ENCODE assay signal across 14 cellular contexts in the genomic region with DNA sequence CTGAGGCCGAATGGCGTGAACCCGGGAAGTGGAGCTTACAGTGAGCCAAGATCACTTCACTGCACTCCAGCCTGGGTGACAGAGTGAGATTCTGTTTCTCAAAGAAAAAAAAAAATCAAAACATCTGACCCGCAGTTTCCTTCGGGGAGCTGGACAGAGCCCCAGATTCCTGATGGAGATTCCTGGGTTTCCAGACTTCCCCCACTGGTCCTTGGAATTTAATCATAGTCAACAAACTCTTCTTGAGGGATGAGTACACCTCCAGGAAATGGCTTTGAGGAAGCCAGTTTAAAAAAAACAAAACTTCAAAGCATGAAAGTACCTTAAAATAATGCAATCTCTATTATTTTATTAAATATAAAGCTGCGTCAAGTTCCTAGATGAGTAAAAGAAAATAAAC. TPM values are rescaled to one million over a fixed set of nuclear protein-coding genes. Genes with fewer than 3 reads are reported as not detected.
DNase-seq lines count a peak whose midpoint lies in the region; ATAC-seq, FAIRE-seq and TF ChIP-seq lines count a peak whose summit lies in the region.
"Had no signal": no experiment of that assay in that cellular context is flagged by ENCODE, and none has a peak within 500 bp of the region (broad histone marks: within the 10 kb centered on the region; RNA-seq: fewer than 3 reads in every experiment).

No MANE protein-coding gene starts in this region.

- CTCF ChIA-PET in Panc1 (lab: Charles Lee): interaction anchor here (0.6 to 0.7 kb wide), 2 partner anchors 84 to 159 kb away, joined by 3 read pairs; no protein-coding TSS in a partner anchor
- CTCF ChIA-PET in HepG2 (lab: Yijun Ruan, JAX; ENCODE audit: low intra/inter-chr PET ratio, low total read pairs): no interaction called here

- H3K4me2 ChIP-seq in neural progenitor cell: peak overlapping the region; percentile 92
- no peak overlapping the region for H3K4me2 ChIP-seq in HepG2 (ENCODE audit: low read depth, low read length)

- no peak for TF ChIP-seq RAD21 in HepG2 (CRISPR knock-in tag; IDR thresholded peaks at IDR 0.05)

- peaks cover 26% of the 10 kb centered on the region for H3F3A ChIP-seq in neural progenitor cell (ENCODE audit: low read depth)

- ATAC-seq in Panc1 (no peak), HepG2 (no peak)

- no peak for DNase-seq in T-helper 2 cell treated with Interferon-gamma antibody and Interleukin-4, amounts not matched to agents 5 μg/mL and 100 μg/mL, for 36 hours (ENCODE audit: low spot score)
- DNase-seq in T-helper 2 cell (no peak), Panc1 (ENCODE audit: low read depth, low spot score) (no peak), choroid plexus epithelial cell (ENCODE audit: low read depth) (peak; percentile 41), neural progenitor cell (ENCODE audit: low spot score) (no peak), HAP-1 (ENCODE audit: low spot score in 2 of 2) (no peak), NCI-H187 (lab: John Stamatoyannopoulos, UW) (no peak), HepG2 (ENCODE audit: low spot score) (no peak)
- DNase-seq: aorta, DMS 273 treated with DMSO at 0.1 percent for 48 hours, hippocampal formation, NCI-H2171 treated with DMSO at 0.1 percent for 48 hours, pancreas, transverse colon had no signal

- H3K27me3 Mint-ChIP-seq in T-helper 2 cell treated with Interferon-gamma antibody and Interleukin-4, amounts not matched to agents 5 μg/mL and 100 μg/mL, for 36 hours (ENCODE audit: low read depth): no peaks in the 10 kb centered on the region
- H3K27me3 Mint-ChIP-seq in neural progenitor cell (ENCODE audit: insufficient read depth, low read depth): peaks cover under 1% of the 10 kb centered on the region

- no peaks in the 10 kb centered on the region for H3K9me3 ChIP-seq in Panc1 (ENCODE audit: control insufficient read depth, insufficient read depth, low read depth, low read length)
- H3K9me3 ChIP-seq in neural progenitor cell (ENCODE audit: low read depth): no peaks in the 10 kb centered on the region
- H3K9me3 ChIP-seq in HAP-1: no peaks in the 10 kb centered on the region
- H3K9me3 ChIP-seq in HepG2 (ENCODE audit: low read length): no peaks in the 10 kb centered on the region
- H3K9me3 ChIP-seq: pancreas, transverse colon had no signal

- TF ChIP-seq EP300 in HepG2 (IDR thresholded peaks at IDR 0.05; ENCODE audit: low read depth in 2 of 2, low read length in 2 of 2): no peak
- TF ChIP-seq EP300 in HepG2 (CRISPR knock-in tag; IDR thresholded peaks at IDR 0.05; ENCODE audit: borderline replicate concordance): no peak

- peaks cover 19% of the 10 kb centered on the region for H3K36me3 ChIP-seq in Panc1 (ENCODE audit: control insufficient read depth, insufficient read depth, low read length)
- H3K36me3 ChIP-seq in neural progenitor cell: peaks cover 5% of the 10 kb centered on the region
- H3K36me3 ChIP-seq in HAP-1 (replicated peaks): peaks cover 62% of the 10 kb centered on the region
- peaks cover 8 to 46% of the 10 kb centered on the region in 2 experiments; a peak in 4 of 5 replicates for H3K36me3 ChIP-seq in HepG2 (replicated peaks in 1 of 2; ENCODE audit: control insufficient read depth in 1 of 2, insufficient read depth in 2 of 2, low read length in 2 of 2)

- H2AFZ ChIP-seq in neural progenitor cell (replicated peaks) (no peak overlapping the region), HepG2 (ENCODE audit: low read length) (no peak overlapping the region)

- no peak for TF ChIP-seq POLR2A in HepG2 (IDR thresholded peaks at IDR 0.05; ENCODE audit: insufficient read depth in 1 of 2, low read depth in 2 of 2, low read length in 2 of 2)

- H3K27ac Mint-ChIP-seq in T-helper 2 cell treated with Interferon-gamma antibody and Interleukin-4, amounts not matched to agents 5 μg/mL and 100 μg/mL, for 36 hours: peak overlapping the region; percentile 60
- no peak overlapping the region for H3K27ac Mint-ChIP-seq in neural progenitor cell

- peak overlapping the region; percentile 73 for H3K4me3 Mint-ChIP-seq in T-helper 2 cell treated with Interferon-gamma antibody and Interleukin-4, amounts not matched to agents 5 μg/mL and 100 μg/mL, for 36 hours
- peak overlapping the region; percentile 96 for H3K4me3 Mint-ChIP-seq in neural progenitor cell

- H3K4me3 ChIP-seq in Panc1 (ENCODE audit: low read depth in 2 of 2, low read length in 2 of 2) (peak overlapping the region; percentile 78 to 81; a peak in 3 of 4 replicates), choroid plexus epithelial cell (ENCODE audit: low read depth, low read length) (no peak overlapping the region), neural progenitor cell (no peak overlapping the region), HAP-1 (no peak overlapping the region), HepG2 (replicated peaks in 1 of 3; ENCODE audit: insufficient read depth in 1 of 3, low read depth in 2 of 3, low read length in 3 of 3) (no peak overlapping the region)

- H3K4me1 ChIP-seq in Panc1 (ENCODE audit: control insufficient read depth, insufficient read depth, low read length) (peaks cover 11% of the 10 kb centered on the region; the same call in 1 of the 2 replicates), neural progenitor cell (peaks cover 5% of the 10 kb centered on the region), HAP-1 (0 out of 2 replicates have a peak, but pooled peaks cover 4% of the 10 kb centered on the region), HepG2 (ENCODE audit: insufficient read depth, low read length) (peaks cover 42% of the 10 kb centered on the region)

- H4K20me1 ChIP-seq in neural progenitor cell (ENCODE audit: low read depth) (peaks cover 31% of the 10 kb centered on the region), HepG2 (ENCODE audit: insufficient read depth, low read length) (peaks cover 3% of the 10 kb centered on the region; the same call in 1 of the 2 replicates)

- intact Hi-C loops in Panc1 (cut with micrococcal nuclease; ENCODE audit: unreplicated experiment) (no loop called here), HepG2 (cut with micrococcal nuclease; ENCODE audit: unreplicated experiment) (no loop called here)

- H3K27me3 ChIP-seq in Panc1 (ENCODE audit: control insufficient read depth, insufficient read depth, low read length) (no peaks in the 10 kb centered on the region), neural progenitor cell (no peaks in the 10 kb centered on the region), HAP-1 (ENCODE audit: low read depth) (no peaks in the 10 kb centered on the region), HepG2 (ENCODE audit: control insufficient read depth in 1 of 2, insufficient read depth in 2 of 2, low read length in 2 of 2) (no peaks in the 10 kb centered on the region)
- H3K27me3 ChIP-seq: pancreas, transverse colon had no signal

- BruUV-seq in Panc1 (replicated peaks; lab: Mats Ljungman, UMichigan): no TSS peak
- BruUV-seq in HepG2 (replicated peaks; lab: Mats Ljungman, UMichigan): no TSS peak

- H3K27ac ChIP-seq in Panc1 (ENCODE audit: low read length): peak overlapping the region; percentile 89; the same call in 1 of the 2 replicates
- H3K27ac ChIP-seq in neural progenitor cell: no peak overlapping the region
- no peak overlapping the region for H3K27ac ChIP-seq in HepG2 (ENCODE audit: extremely low read length, insufficient read depth, low read length)
- H3K27ac ChIP-seq: pancreas had no signal

- TF ChIP-seq CTCF in Panc1 (IDR thresholded peaks at IDR 0.05) (no peak), choroid plexus epithelial cell (conservative IDR thresholded peaks at IDR 0.05; ENCODE audit: low read depth, low read length) (no peak), neural progenitor cell (IDR thresholded peaks at IDR 0.05) (no peak), HepG2 (CRISPR knock-in tag; IDR thresholded peaks at IDR 0.05) (no peak)

- in situ Hi-C loops in Panc1 (cut with HindIII; ENCODE audit: low pct_unique_long_range_greater_than_20kb, low sequenced_read_pairs): no loop called here
- in situ Hi-C loops in HAP-1 (cut with MboI; ENCODE audit: low sequenced_read_pairs): no loop called here
- in situ Hi-C loops in HepG2 (cut with HindIII; ENCODE audit: extremely low pct_ligation_motif_present, low pct_unique_long_range_greater_than_20kb): no loop called here

- peaks cover 15% of the 10 kb centered on the region for H3K4me1 Mint-ChIP-seq in T-helper 2 cell treated with Interferon-gamma antibody and Interleukin-4, amounts not matched to agents 5 μg/mL and 100 μg/mL, for 36 hours (ENCODE audit: low read depth)
- H3K4me1 Mint-ChIP-seq in neural progenitor cell: peaks cover 18% of the 10 kb centered on the region

- peaks cover 38% of the 10 kb centered on the region for H3K79me2 ChIP-seq in neural progenitor cell (ENCODE audit: low read depth)
- peaks cover 34% of the 10 kb centered on the region for H3K79me2 ChIP-seq in HepG2 (ENCODE audit: insufficient read depth, low read length)

- no peaks in the 10 kb centered on the region for H3K9me3 Mint-ChIP-seq in T-helper 2 cell treated with Interferon-gamma antibody and Interleukin-4, amounts not matched to agents 5 μg/mL and 100 μg/mL, for 36 hours
- H3K9me3 Mint-ChIP-seq in neural progenitor cell: no peaks in the 10 kb centered on the region

- H3K9ac ChIP-seq in neural progenitor cell: no peak overlapping the region
- H3K9ac ChIP-seq in HepG2 (ENCODE audit: insufficient read depth, low read depth, low read length): no peak overlapping the region

- no peak for FAIRE-seq in HepG2 (lab: Jason Lieb, UNC)
- FAIRE-seq: pancreas had no signal

- peaks cover 27% of the 10 kb centered on the region for H3K36me3 Mint-ChIP-seq in T-helper 2 cell treated with Interferon-gamma antibody and Interleukin-4, amounts not matched to agents 5 μg/mL and 100 μg/mL, for 36 hours (ENCODE audit: low read depth)
- peaks cover 13% of the 10 kb centered on the region for H3K36me3 Mint-ChIP-seq in neural progenitor cell

- POLR2A ChIA-PET in Panc1 (lab: Charles Lee): interaction anchor here (0.6 kb wide), 1 partner anchor 83 kb away, joined by 3 read pairs; no protein-coding TSS in a partner anchor
- POLR2A ChIA-PET in HepG2 (lab: Yijun Ruan, JAX): no interaction called here

- WGBS in HepG2 (ENCODE audit: low lambda C conversion rate): 95% methylated on average over 6 of the region's 6 CpGs

RNA-seq across cellular contexts. Expression of a gene that starts 1.1 kb away (rescaled TPM):
- total RNA-seq in Panc1 (2021; ENCODE audit: unreplicated experiment) (70.8 TPM), neural progenitor cell (ENCODE audit: low replicate concordance) (23.7 and 46.6 TPM in 2 replicates), HepG2 (2016; rRNA removed; fragmentation: Illumina TruSeq; extraction: Trizol) (53.3 and 64.7 TPM in 2 replicates)
- polyA plus RNA-seq in Panc1 (2012; ENCODE audit: insufficient read length): 68.1 TPM
- 47.7 and 50.1 TPM in 2 replicates for total RNA-seq in HepG2 (2016; cell fraction: cytosol; rRNA removed; fragmentation: Illumina TruSeq; extraction: Trizol; ENCODE audit: low read depth)
- total RNA-seq in HepG2 (2016; cell fraction: insoluble cytoplasmic fraction; rRNA removed; fragmentation: Illumina TruSeq; extraction: Trizol): 48.4 and 60.1 TPM in 2 replicates
- total RNA-seq in HepG2 (2016; cell fraction: membrane; rRNA removed; fragmentation: Illumina TruSeq; extraction: Trizol): 27.3 and 29.1 TPM in 2 replicates
- total RNA-seq in HepG2 (2016; cell fraction: nucleus; rRNA removed; fragmentation: Illumina TruSeq; extraction: Trizol): 29.9 and 32.7 TPM in 2 replicates
- 17.4 and 21.4 TPM in 2 replicates for polyA plus RNA-seq in HepG2 (2011; rRNA removed)
- polyA plus RNA-seq in HepG2 (2011; cell fraction: cytosol; rRNA removed): 10.9 and 20.1 TPM in 2 replicates
- 35.5 and 46.7 TPM in 2 replicates for polyA plus RNA-seq in HepG2 (2011; cell fraction: nucleus; rRNA removed)
- polyA plus RNA-seq in HepG2 (2012): 10.5 and 17.0 TPM in 2 replicates
- polyA plus RNA-seq in HepG2 (2016; cell fraction: cytosol; fragmentation: Illumina TruSeq; extraction: Trizol; ENCODE audit: low read depth): 8.6 and 11.6 TPM in 2 replicates
- polyA plus RNA-seq in HepG2 (2016; cell fraction: insoluble cytoplasmic fraction; fragmentation: Illumina TruSeq; extraction: Trizol; ENCODE audit: low read depth): 22.4 and 37.7 TPM in 2 replicates
- polyA plus RNA-seq in HepG2 (2016; cell fraction: membrane; fragmentation: Illumina TruSeq; extraction: Trizol; ENCODE audit: low read depth): 10.8 and 11.3 TPM in 2 replicates
- 31.9 and 32.8 TPM in 2 replicates for polyA plus RNA-seq in HepG2 (2016; cell fraction: nucleus; fragmentation: Illumina TruSeq; extraction: Trizol; ENCODE audit: insufficient read depth, low read depth)
- polyA minus RNA-seq in HepG2 (2011; rRNA and poly(A)+ RNA removed; ENCODE audit: low replicate concordance): 26.5 and 51.4 TPM in 2 replicates
- 24.4 and 27.0 TPM in 2 replicates for polyA minus RNA-seq in HepG2 (2011; cell fraction: cytosol; rRNA and poly(A)+ RNA removed)
- 22.9 and 27.4 TPM in 2 replicates for polyA minus RNA-seq in HepG2 (2011; cell fraction: nucleus; rRNA and poly(A)+ RNA removed)

RNA-seq across cellular contexts. Expression of a gene that starts 8.1 kb away (rescaled TPM):
- total RNA-seq in Panc1 (2021; ENCODE audit: unreplicated experiment): 49.9 TPM
- 43.1 TPM for polyA plus RNA-seq in Panc1 (2012; ENCODE audit: insufficient read length)
- 30.6 and 34.3 TPM in 2 replicates for total RNA-seq in neural progenitor cell (ENCODE audit: low replicate concordance)
- total RNA-seq in HepG2 (2016; rRNA removed; fragmentation: Illumina TruSeq; extraction: Trizol): 34.2 and 42.6 TPM in 2 replicates
- total RNA-seq in HepG2 (2016; cell fraction: cytosol; rRNA removed; fragmentation: Illumina TruSeq; extraction: Trizol; ENCODE audit: low read depth): 13.1 and 15.3 TPM in 2 replicates
- 32.0 and 45.6 TPM in 2 replicates for total RNA-seq in HepG2 (2016; cell fraction: insoluble cytoplasmic fraction; rRNA removed; fragmentation: Illumina TruSeq; extraction: Trizol)
- total RNA-seq in HepG2 (2016; cell fraction: membrane; rRNA removed; fragmentation: Illumina TruSeq; extraction: Trizol): 31.1 and 33.3 TPM in 2 replicates
- 15.3 and 15.4 TPM in 2 replicates for total RNA-seq in HepG2 (2016; cell fraction: nucleus; rRNA removed; fragmentation: Illumina TruSeq; extraction: Trizol)
- polyA plus RNA-seq in HepG2 (2011; rRNA removed): 13.2 and 15.8 TPM in 2 replicates
- polyA plus RNA-seq in HepG2 (2011; cell fraction: cytosol; rRNA removed): 11.1 and 11.7 TPM in 2 replicates
- polyA plus RNA-seq in HepG2 (2011; cell fraction: nucleus; rRNA removed): 5.3 and 6.1 TPM in 2 replicates
- 13.3 and 14.1 TPM in 2 replicates for polyA plus RNA-seq in HepG2 (2012)
- polyA plus RNA-seq in HepG2 (2016; cell fraction: cytosol; fragmentation: Illumina TruSeq; extraction: Trizol; ENCODE audit: low read depth): 12.8 and 16.1 TPM in 2 replicates
- polyA plus RNA-seq in HepG2 (2016; cell fraction: insoluble cytoplasmic fraction; fragmentation: Illumina TruSeq; extraction: Trizol; ENCODE audit: low read depth): 46.0 and 53.3 TPM in 2 replicates
- 22.1 and 24.5 TPM in 2 replicates for polyA plus RNA-seq in HepG2 (2016; cell fraction: membrane; fragmentation: Illumina TruSeq; extraction: Trizol; ENCODE audit: low read depth)
- polyA plus RNA-seq in HepG2 (2016; cell fraction: nucleus; fragmentation: Illumina TruSeq; extraction: Trizol; ENCODE audit: insufficient read depth, low read depth): 29.4 and 33.1 TPM in 2 replicates
- polyA minus RNA-seq in HepG2 (2011; rRNA and poly(A)+ RNA removed; ENCODE audit: low replicate concordance): 13.9 and 40.9 TPM in 2 replicates
- polyA minus RNA-seq in HepG2 (2011; cell fraction: cytosol; rRNA and poly(A)+ RNA removed): 2.8 and 5.7 TPM in 2 replicates
- polyA minus RNA-seq in HepG2 (2011; cell fraction: nucleus; rRNA and poly(A)+ RNA removed): 4.8 and 7.1 TPM in 2 replicates

RNA-seq across cellular contexts. Expression of a gene that starts 8.2 kb away (rescaled TPM):
- total RNA-seq in Panc1 (2021; ENCODE audit: unreplicated experiment) (92.6 TPM), neural progenitor cell (ENCODE audit: low replicate concordance) (29.6 and 63.9 TPM in 2 replicates), HepG2 (2016; rRNA removed; fragmentation: Illumina TruSeq; extraction: Trizol) (26.8 and 32.7 TPM in 2 replicates)
- polyA plus RNA-seq in Panc1 (2012; ENCODE audit: insufficient read length): 114 TPM
- total RNA-seq in HepG2 (2016; cell fraction: cytosol; rRNA removed; fragmentation: Illumina TruSeq; extraction: Trizol; ENCODE audit: low read depth): 11.4 TPM in 2 replicates
- 26.2 and 40.5 TPM in 2 replicates for total RNA-seq in HepG2 (2016; cell fraction: insoluble cytoplasmic fraction; rRNA removed; fragmentation: Illumina TruSeq; extraction: Trizol)
- total RNA-seq in HepG2 (2016; cell fraction: membrane; rRNA removed; fragmentation: Illumina TruSeq; extraction: Trizol): 14.4 and 18.7 TPM in 2 replicates
- total RNA-seq in HepG2 (2016; cell fraction: nucleus; rRNA removed; fragmentation: Illumina TruSeq; extraction: Trizol): 9.7 and 11.3 TPM in 2 replicates
- 6.4 and 9.1 TPM in 2 replicates for polyA plus RNA-seq in HepG2 (2011; rRNA removed)
- polyA plus RNA-seq in HepG2 (2011; cell fraction: cytosol; rRNA removed): 8.6 and 15.0 TPM in 2 replicates
- polyA plus RNA-seq in HepG2 (2011; cell fraction: nucleus; rRNA removed): 7.0 and 14.0 TPM in 2 replicates
- polyA plus RNA-seq in HepG2 (2012): 9.3 and 12.3 TPM in 2 replicates
- 11.6 and 16.1 TPM in 2 replicates for polyA plus RNA-seq in HepG2 (2016; cell fraction: cytosol; fragmentation: Illumina TruSeq; extraction: Trizol; ENCODE audit: low read depth)
- 33.4 and 44.1 TPM in 2 replicates for polyA plus RNA-seq in HepG2 (2016; cell fraction: insoluble cytoplasmic fraction; fragmentation: Illumina TruSeq; extraction: Trizol; ENCODE audit: low read depth)
- 15.0 and 16.2 TPM in 2 replicates for polyA plus RNA-seq in HepG2 (2016; cell fraction: membrane; fragmentation: Illumina TruSeq; extraction: Trizol; ENCODE audit: low read depth)
- polyA plus RNA-seq in HepG2 (2016; cell fraction: nucleus; fragmentation: Illumina TruSeq; extraction: Trizol; ENCODE audit: insufficient read depth, low read depth): 21.7 and 21.8 TPM in 2 replicates
- polyA minus RNA-seq in HepG2 (2011; rRNA and poly(A)+ RNA removed; ENCODE audit: low replicate concordance): 10.9 and 35.3 TPM in 2 replicates
- polyA minus RNA-seq in HepG2 (2011; cell fraction: cytosol; rRNA and poly(A)+ RNA removed): 3.8 and 4.1 TPM in 2 replicates
- 1.2 and 1.3 TPM in 2 replicates for polyA minus RNA-seq in HepG2 (2011; cell fraction: nucleus; rRNA and poly(A)+ RNA removed)

Comparison
In these comparisons a context has a peak if more than half of its experiments do, and no peak if none do; other contexts are left out.
1. H3K4me3 ChIP-seq: peak in Panc1 (2 of 2); none in choroid plexus epithelial cell (single experiment), neural progenitor cell (single experiment), HAP-1 (single experiment) and HepG2 (0 of 3).